9 cellular contexts compared by ENCODE assay signal in genomic region chr20:4563534-4563933, GRCh38.
A peak's percentile ranks its signal among the peaks of the same experiment; 100 is the strongest.
DNase-seq lines count a peak whose midpoint lies in the region; ATAC-seq, FAIRE-seq and TF ChIP-seq lines count a peak whose summit lies in the region.
"Had no signal": no experiment of that assay in that cellular context is flagged by ENCODE, and none has a peak within 500 bp of the region (broad histone marks: within the 10 kb centered on the region; RNA-seq: fewer than 3 reads in every experiment).

No MANE protein-coding gene starts in this region.

- H2BK12ac ChIP-seq in H1 (ENCODE audit: low read depth, low read length) = no peak overlapping the region

- TF ChIP-seq CTCF in PC-9 (conservative IDR thresholded peaks at IDR 0.05) (peak; percentile 32), H1 (IDR thresholded peaks at IDR 0.05; ENCODE audit: control extremely low read depth in 1 of 3, insufficient read depth in 1 of 3, low read depth in 1 of 3, low read length in 3 of 3) (peak in 1 of 3 experiments; percentile 29; a peak in 1 of 4 replicates), osteoblast (IDR thresholded peaks at IDR 0.05; ENCODE audit: extremely low read depth, low read depth, low read length) (peak; percentile 49)

- POLR2A ChIA-PET in PC-9 (lab: Charles Lee; ENCODE audit: unreplicated experiment) (no interaction called here), H1 (lab: Charles Lee; ENCODE audit: partially characterized antibody) (no interaction called here)

- H3K9ac ChIP-seq in H1 (replicated peaks in 1 of 4; ENCODE audit: extremely low read depth in 1 of 4, low read depth in 3 of 4, low read length in 3 of 4) = no peak overlapping the region

- no peak overlapping the region for H3K18ac ChIP-seq in H1 (ENCODE audit: extremely low read depth, low read length)

- CTCF ChIA-PET in PC-9 (lab: Charles Lee) = no interaction called here
- CTCF ChIA-PET in H1 (lab: Charles Lee; ENCODE audit: partially characterized antibody) = interaction anchor here (1.0 to 1.1 kb wide), 2 partner anchors 18 to 177 kb away, joined by 3 read pairs; no protein-coding TSS in a partner anchor

- H4K20me1 ChIP-seq in PC-9 (ENCODE audit: insufficient read depth) (no peaks in the 10 kb centered on the region), H1 (replicated peaks in 1 of 2; ENCODE audit: control insufficient read depth in 1 of 2, insufficient read depth in 2 of 2, low read length in 2 of 2) (no peaks in the 10 kb centered on the region), osteoblast (ENCODE audit: insufficient read depth, low read length) (no peaks in the 10 kb centered on the region)

- H3K4me2 ChIP-seq in PC-9 (no peak overlapping the region), H1 (ENCODE audit: insufficient read depth in 1 of 2, low read depth in 2 of 2, low read length in 2 of 2) (no peak overlapping the region), osteoblast (ENCODE audit: insufficient read depth, low read length) (no peak overlapping the region)

- H3K4me3 ChIP-seq in PC-9 = no peak overlapping the region
- no peak overlapping the region for H3K4me3 ChIP-seq in H1 (ENCODE audit: extremely low read depth in 1 of 4, insufficient read depth in 2 of 4, low read depth in 3 of 4, low read length in 4 of 4)
- H3K4me3 ChIP-seq in osteoblast (ENCODE audit: insufficient read depth, low read length) = no peak overlapping the region

- H3K27me3 ChIP-seq in PC-9 (ENCODE audit: insufficient read depth, low read depth) = 0 out of 2 replicates have a peak, but pooled peaks cover 7% of the 10 kb centered on the region
- no peaks in the 10 kb centered on the region for H3K27me3 ChIP-seq in H1 (replicated peaks in 1 of 4; ENCODE audit: control insufficient read depth in 3 of 4, extremely low read depth in 1 of 4, insufficient read depth in 3 of 4, low read length in 3 of 4)
- no peaks in the 10 kb centered on the region for H3K27me3 ChIP-seq in osteoblast (ENCODE audit: insufficient read depth, low read length)

- no peak for TF ChIP-seq EP300 in H1 (IDR thresholded peaks at IDR 0.05; ENCODE audit: borderline replicate concordance in 1 of 2, low read depth in 2 of 2, low read length in 2 of 2)

- no peak overlapping the region for H4K8ac ChIP-seq in H1 (ENCODE audit: extremely low read depth, insufficient read depth, low read length)

- no peak overlapping the region for H2BK15ac ChIP-seq in H1 (ENCODE audit: low read length)

- H3K9me3 ChIP-seq in PC-9 (ENCODE audit: insufficient read depth, low read depth) (peaks cover 5% of the 10 kb centered on the region; the same call in 1 of the 2 replicates), H1 (ENCODE audit: insufficient read depth in 2 of 2, low read depth in 1 of 2, low read length in 1 of 2) (peaks cover 0 to 4% of the 10 kb centered on the region in 2 experiments; a peak in 2 of 4 replicates), osteoblast (ENCODE audit: low read depth, low read length) (no peaks in the 10 kb centered on the region)

- H2AFZ ChIP-seq in PC-9 (no peak overlapping the region), H1 (ENCODE audit: low read length) (no peak overlapping the region), osteoblast (ENCODE audit: low read length) (no peak overlapping the region)

- DNase-seq in DMS 273 (lab: John Stamatoyannopoulos, UW; ENCODE audit: unreplicated experiment) (peak; percentile 6), DMS 273 treated with DMSO at 0.1 percent for 48 hours (lab: John Stamatoyannopoulos, UW) (no peak), PC-9 (peak; percentile 44 to 59), H1 (ENCODE audit: low read depth in 1 of 2, low spot score in 2 of 2) (peak in 1 of 2 experiments; percentile 53), osteoblast (ENCODE audit: insufficient read length, low spot score, missing footprints) (no peak), pons (ENCODE audit: low spot score) (no peak)

- TF ChIP-seq POLR2A in H1 (IDR thresholded peaks at IDR 0.05; ENCODE audit: control extremely low read depth in 1 of 2, low read depth in 2 of 2, low read length in 2 of 2) = no peak

- H4K5ac ChIP-seq in H1 (ENCODE audit: insufficient read length, low read depth, low read length) = no peak overlapping the region

- H4K91ac ChIP-seq in H1 (replicated peaks; ENCODE audit: insufficient read length, low read length) = no peak overlapping the region

- no peak overlapping the region for H2BK5ac ChIP-seq in H1 (ENCODE audit: low read depth, low read length)

- H3K36me3 ChIP-seq in PC-9 (ENCODE audit: low read depth) (no peaks in the 10 kb centered on the region), H1 (ENCODE audit: control insufficient read depth in 2 of 4, insufficient read depth in 4 of 4, low read length in 3 of 4) (no peaks in the 10 kb centered on the region), osteoblast (ENCODE audit: insufficient read depth, low read length) (no peaks in the 10 kb centered on the region)

- no peaks in the 10 kb centered on the region for H3K9me2 ChIP-seq in PC-9 (ENCODE audit: insufficient read depth)

- no peaks in the 10 kb centered on the region for H3K4me1 ChIP-seq in PC-9 (replicated peaks; ENCODE audit: insufficient read depth)
- no peaks in the 10 kb centered on the region for H3K4me1 ChIP-seq in H1 (replicated peaks in 1 of 4; ENCODE audit: control insufficient read depth in 3 of 4, insufficient read depth in 4 of 4, low read length in 3 of 4)
- H3K4me1 ChIP-seq in osteoblast (ENCODE audit: insufficient read depth, low read length) = no peaks in the 10 kb centered on the region

- no peak overlapping the region for H3K56ac ChIP-seq in H1 (replicated peaks; ENCODE audit: insufficient read length, low read depth, low read length)

- no peak overlapping the region for H3K14ac ChIP-seq in H1 (ENCODE audit: insufficient read length)

- no peaks in the 10 kb centered on the region for H3K79me2 ChIP-seq in PC-9 (ENCODE audit: low read depth)
- H3K79me2 ChIP-seq in H1 (ENCODE audit: control insufficient read depth in 1 of 2, insufficient read depth in 2 of 2, low read length in 2 of 2) = no peaks in the 10 kb centered on the region
- H3K79me2 ChIP-seq in osteoblast (ENCODE audit: insufficient read depth, low read length) = no peaks in the 10 kb centered on the region

- FAIRE-seq in H1 (lab: Jason Lieb, UNC) = peak; percentile 73

- no peaks in the 10 kb centered on the region for H3F3A ChIP-seq in PC-9 (ENCODE audit: insufficient read depth, low read depth)

- H2BK120ac ChIP-seq in H1 (replicated peaks; ENCODE audit: low read depth, low read length) = no peak overlapping the region

- 53% methylated on average over 4 of the region's 4 CpGs; no CpG with 5 or more reads in 1 of the 2 experiments for WGBS in H1 (ENCODE audit: extremely low coverage in 1 of 2, insufficient coverage in 1 of 2, insufficient read length in 1 of 2, insufficient replicate concordance in 2 of 2, low coverage in 1 of 2, low lambda C conversion rate in 2 of 2, missing lambda C conversion rate in 1 of 2), 2 experiments

- BruUV-seq in PC-9 (replicated peaks; lab: Mats Ljungman, UMichigan) = no TSS peak

- ATAC-seq in GM19324 (IDR thresholded peaks at IDR 0.05; ENCODE audit: low FRiP score, unreplicated experiment) = no peak
- ATAC-seq in HG03342 (IDR thresholded peaks at IDR 0.05; ENCODE audit: unreplicated experiment) = no peak

- TF ChIP-seq RAD21 in H1 (IDR thresholded peaks at IDR 0.05 in 1 of 2, conservative IDR thresholded peaks at IDR 0.05 in 1 of 2; ENCODE audit: low read depth in 2 of 2, low read length in 2 of 2) = peak; percentile 14 to 16; a peak in 3 of 4 replicates

- intact Hi-C loops in PC-9 (cut with micrococcal nuclease; ENCODE audit: unreplicated experiment) = no loop called here

- no peaks in the 10 kb centered on the region for H3K79me1 ChIP-seq in H1 (ENCODE audit: low read depth, low read length)

- no peak overlapping the region for H2AK5ac ChIP-seq in H1 (ENCODE audit: low read depth, low read length)

- H3K23me2 ChIP-seq in H1 (ENCODE audit: low read depth, low read length) = no peaks in the 10 kb centered on the region

- H2BK20ac ChIP-seq in H1 (ENCODE audit: low read length) = no peak overlapping the region

- H3K27ac ChIP-seq in PC-9 = no peak overlapping the region
- no peak overlapping the region for H3K27ac ChIP-seq in H1 (ENCODE audit: low read depth, low read length)
- no peak overlapping the region for H3K27ac ChIP-seq in osteoblast (ENCODE audit: low read depth, low read length)
- H3K27ac ChIP-seq: 22Rv1 had no signal

- no peak overlapping the region for H3K23ac ChIP-seq in H1 (ENCODE audit: insufficient read length)

- H3K4ac ChIP-seq in H1 (replicated peaks; ENCODE audit: insufficient read length, low read depth, low read length) = no peak overlapping the region

TF ChIP-seq in H1, 55 proteins besides CTCF, POLR2A, EP300 and RAD21 (continues in another document):
- TF ChIP-seq GABPA (IDR thresholded peaks at IDR 0.05; ENCODE audit: borderline replicate concordance, insufficient read depth, low read length) (no peak), NANOG (IDR thresholded peaks at IDR 0.05; ENCODE audit: insufficient read depth, low read depth, low read length, poor library complexity, severe bottlenecking) (no peak), SAP30 (IDR thresholded peaks at IDR 0.05; ENCODE audit: insufficient read depth, insufficient replicate concordance, low read length) (peak; percentile 68), GTF2F1 (IDR thresholded peaks at IDR 0.05; ENCODE audit: borderline replicate concordance, low read depth, low read length) (no peak), CREB1 (IDR thresholded peaks at IDR 0.05) (no peak), MAX (IDR thresholded peaks at IDR 0.05) (peak; percentile 53), RXRA (IDR thresholded peaks at IDR 0.05; ENCODE audit: insufficient read depth, low read depth, low read length) (no peak), TEAD4 (IDR thresholded peaks at IDR 0.05; ENCODE audit: low read depth, low read length) (peak; percentile 39; the same call in 1 of the 2 replicates), ATF2 (IDR thresholded peaks at IDR 0.05; ENCODE audit: low read length) (no peak), SP4 (IDR thresholded peaks at IDR 0.05; ENCODE audit: low read length) (no peak), SIN3A (conservative IDR thresholded peaks at IDR 0.05 in 1 of 2, IDR thresholded peaks at IDR 0.05 in 1 of 2; ENCODE audit: low read depth in 1 of 2, low read length in 2 of 2) (peak; percentile 28 to 58; a peak in 1 of 4 replicates)

Comparison
In these comparisons a context has a peak if more than half of its experiments do, and no peak if none do; other contexts are left out.
1. DNase-seq: peak in DMS 273 (single experiment) and PC-9 (2 of 2); none in DMS 273 treated with DMSO at 0.1 percent for 48 hours (single experiment), osteoblast (single experiment) and pons (single experiment).